10 cellular contexts compared by ENCODE assay signal in the genomic region with DNA sequence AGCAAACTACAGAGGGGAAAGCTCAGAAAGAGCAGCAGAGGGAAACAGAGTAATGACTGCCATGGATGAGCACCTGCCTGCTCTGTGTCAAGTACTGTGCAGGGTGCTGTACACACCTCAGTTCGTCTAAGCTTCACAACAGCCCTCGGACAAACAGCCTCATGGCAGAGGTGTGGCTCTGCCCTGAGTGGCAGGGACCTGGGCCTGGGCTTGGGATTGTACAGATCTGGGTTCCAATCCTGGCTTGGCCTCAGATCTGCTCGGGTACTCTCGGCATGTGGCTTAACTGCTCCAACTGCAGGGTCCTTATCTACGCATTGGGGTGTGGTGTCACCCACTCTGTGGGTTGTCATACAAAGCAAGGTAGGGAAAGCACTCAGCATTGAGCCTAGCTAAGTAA.
"Had no signal": no experiment of that assay in that cellular context is flagged by ENCODE, and none has a peak within 500 bp of the region (broad histone marks: within the 10 kb centered on the region; RNA-seq: fewer than 3 reads in every experiment).

No MANE protein-coding gene starts in this region.

- H3K4me1 ChIP-seq: gastrocnemius medialis, right atrium auricular region had no signal

- H3K36me3 ChIP-seq: gastrocnemius medialis, right atrium auricular region had no signal

- H3K4me3 ChIP-seq: gastrocnemius medialis, right atrium auricular region, tibial nerve had no signal

- DNase-seq: activated CD4-positive, alpha-beta T cell treated with anti-CD3 and anti-CD28 coated beads, Interleukin-2, amount 10 ng/mL, durations not matched to agents 7 days and 5 days; gastrocnemius medialis; kidney; midbrain; naive B cell; small intestine had no signal

- H3K27me3 ChIP-seq: gastrocnemius medialis, right atrium auricular region, tibial nerve had no signal

- H3K4me3 Mint-ChIP-seq: activated CD4-positive, alpha-beta T cell treated with anti-CD3 and anti-CD28 coated beads, Interleukin-2, amount 10 ng/mL, durations not matched to agents 7 days and 5 days; activated naive CD8-positive, alpha-beta T cell; naive B cell; WTC11 had no signal

- H3K27ac ChIP-seq: gastrocnemius medialis, right atrium auricular region had no signal

- H3K27ac Mint-ChIP-seq: activated CD4-positive, alpha-beta T cell treated with anti-CD3 and anti-CD28 coated beads, Interleukin-2, amount 10 ng/mL, durations not matched to agents 7 days and 5 days; WTC11 had no signal

- ATAC-seq: gastrocnemius medialis had no signal

- H3K9me3 ChIP-seq: gastrocnemius medialis had no signal

- H3K36me3 Mint-ChIP-seq: naive B cell had no signal
